In the genomic region with DNA sequence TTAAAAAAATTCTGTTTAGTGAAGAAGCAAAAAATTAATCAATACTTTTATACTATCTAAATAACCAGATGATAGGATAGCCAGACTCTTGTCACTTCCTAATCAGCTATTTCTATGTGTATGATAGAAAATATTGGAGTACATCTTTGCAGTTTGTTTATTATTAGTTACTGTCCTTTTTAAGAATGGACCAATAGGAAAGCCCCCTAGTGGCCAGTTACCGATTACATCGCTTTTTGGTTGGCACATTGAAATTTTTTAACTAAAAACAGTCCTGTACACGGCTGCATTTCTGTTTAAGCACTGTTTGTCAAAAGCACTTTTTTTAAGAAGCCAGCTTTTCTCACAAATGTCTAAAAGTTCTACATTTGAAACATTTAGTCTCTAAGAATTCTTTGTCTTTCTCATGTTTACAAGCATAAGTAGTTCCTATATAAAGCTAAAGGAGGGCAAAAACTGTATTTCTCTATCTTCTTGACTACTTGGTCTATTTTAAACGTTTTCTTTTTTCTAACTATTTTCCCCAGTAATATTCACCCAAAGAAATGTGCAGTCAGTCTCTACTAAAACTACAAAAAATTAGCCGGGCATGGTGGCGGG, we compare ENCODE assay signal across 9 cellular contexts.
DNase-seq lines count a peak whose midpoint lies in the region; ATAC-seq, FAIRE-seq and TF ChIP-seq lines count a peak whose summit lies in the region.
"Had no signal": no experiment of that assay in that cellular context is flagged by ENCODE, and none has a peak within 500 bp of the region (broad histone marks: within the 10 kb centered on the region; RNA-seq: fewer than 3 reads in every experiment).

No MANE protein-coding gene starts in this region.

- no peak for ATAC-seq in HG02852 (IDR thresholded peaks at IDR 0.05; ENCODE audit: unreplicated experiment)
- ATAC-seq in HG02642 (IDR thresholded peaks at IDR 0.05; ENCODE audit: poor library complexity, unreplicated experiment) = no peak

- peak; percentile 21 for DNase-seq in NCI-H1436 (lab: John Stamatoyannopoulos, UW)
- no peak for DNase-seq in NCI-H1436 treated with DMSO at 0.1 percent for 48 hours (lab: John Stamatoyannopoulos, UW)
- peak; percentile 10 for DNase-seq in LNCaP clone FGC (ENCODE audit: low read depth)
- peak; percentile 87 for DNase-seq in adipocyte (ENCODE audit: low read depth)
- no peak for DNase-seq in NCI-H774 (lab: John Stamatoyannopoulos, UW)
- DNase-seq: naive B cell had no signal

- no peaks in the 10 kb centered on the region for H3K36me3 ChIP-seq in adipocyte (ENCODE audit: control insufficient read depth, insufficient read depth, low read length, severe bottlenecking)

- no peaks in the 10 kb centered on the region for H3K27me3 ChIP-seq in adipocyte (replicated peaks; ENCODE audit: control insufficient read depth, insufficient read depth, low read length)

- no peaks in the 10 kb centered on the region for H3K4me1 ChIP-seq in adipocyte (ENCODE audit: control insufficient read depth, insufficient read depth, low read length)

- no peaks in the 10 kb centered on the region for H3K9me3 ChIP-seq in adipocyte (ENCODE audit: control insufficient read depth, low read length)

- H3K4me3 ChIP-seq in LNCaP clone FGC (ENCODE audit: low read depth, low read length) (no peak overlapping the region), adipocyte (ENCODE audit: low read length) (no peak overlapping the region)

- H3K9ac ChIP-seq in adipocyte (ENCODE audit: low read length) = no peak overlapping the region

- FAIRE-seq in islet of Langerhans (lab: Jason Lieb, UNC) = peak; percentile 82

- peak; percentile 56 for TF ChIP-seq CTCF in LNCaP clone FGC (IDR thresholded peaks at IDR 0.05; ENCODE audit: control insufficient read depth, extremely low read depth, insufficient read depth)

Comparison
In these comparisons a context has a peak if more than half of its experiments do, and no peak if none do; other contexts are left out.
1. DNase-seq: peak in NCI-H1436 (single experiment), LNCaP clone FGC (single experiment) and adipocyte (single experiment); none in NCI-H1436 treated with DMSO at 0.1 percent for 48 hours (single experiment) and NCI-H774 (single experiment).